10 cellular contexts compared by ENCODE assay signal in genomic region chr1:111192643-111193519, GRCh38. TPM values are rescaled to one million over a fixed set of nuclear protein-coding genes. Genes with fewer than 3 reads are reported as not detected.
DNase-seq lines count a peak whose midpoint lies in the region; ATAC-seq and TF ChIP-seq lines count a peak whose summit lies in the region.
"Had no signal": no experiment of that assay in that cellular context is flagged by ENCODE, and none has a peak within 500 bp of the region (broad histone marks: within the 10 kb centered on the region; RNA-seq: fewer than 3 reads in every experiment).

No MANE protein-coding gene starts in this region.

- H3K9me3 Mint-ChIP-seq in activated T-cell treated with anti-CD3 and anti-CD28 coated beads, Interleukin-2, amount 50 U/mL, for 72 hours, result no peaks in the 10 kb centered on the region
- H3K9me3 Mint-ChIP-seq in WTC11 (no peaks in the 10 kb centered on the region), H9 (no peaks in the 10 kb centered on the region)

- no peaks in the 10 kb centered on the region for H3K9me2 ChIP-seq in hepatocyte (replicated peaks; ENCODE audit: insufficient read depth)

- no peaks in the 10 kb centered on the region for H3K36me3 ChIP-seq in hepatocyte (replicated peaks; ENCODE audit: insufficient read depth, low read depth)
- peaks cover 0 to 18% (median 0%) of the 10 kb centered on the region in 3 donors for H3K36me3 ChIP-seq in tibial nerve

- H3K4me1 Mint-ChIP-seq in activated T-cell treated with anti-CD3 and anti-CD28 coated beads, Interleukin-2, amount 50 U/mL, for 72 hours (ENCODE audit: low read depth), result peaks cover 95% of the 10 kb centered on the region
- H3K4me1 Mint-ChIP-seq in WTC11, result peaks cover 12% of the 10 kb centered on the region
- H3K4me1 Mint-ChIP-seq in H9, result peaks cover 9 to 15% of the 10 kb centered on the region in 2 experiments; a peak in 3 of 4 replicates

- no peak overlapping the region for H2BK120ac ChIP-seq in H9 (ENCODE audit: low read depth, low read length, poor library complexity, severe bottlenecking)

- no peaks in the 10 kb centered on the region for H3K27me3 Mint-ChIP-seq in activated T-cell treated with anti-CD3 and anti-CD28 coated beads, Interleukin-2, amount 50 U/mL, for 72 hours (ENCODE audit: low read depth)
- H3K27me3 Mint-ChIP-seq in WTC11 (ENCODE audit: low read depth), result no peaks in the 10 kb centered on the region; the same call in 1 of the 2 replicates
- no peaks in the 10 kb centered on the region; the same call in 1 of the 2 replicates for H3K27me3 Mint-ChIP-seq in H9 (ENCODE audit: low read depth)

- no peak overlapping the region for H3K18ac ChIP-seq in H9 (ENCODE audit: insufficient read length, low read depth, low read length)

- peaks cover 43 to 83% of the 10 kb centered on the region in 2 donors for H3K36me3 Mint-ChIP-seq in activated T-cell treated with anti-CD3 and anti-CD28 coated beads, Interleukin-2, amount 50 U/mL, for 72 hours (ENCODE audit: insufficient read depth in 2 of 2)
- H3K36me3 Mint-ChIP-seq in WTC11 (peaks cover 4% of the 10 kb centered on the region), H9 (ENCODE audit: insufficient read depth in 1 of 3, low read depth in 3 of 3) (peaks cover 0 to 15% (median 3%) of the 10 kb centered on the region in 3 experiments; a peak in 3 of 7 replicates)

- H3K27ac Mint-ChIP-seq in activated T-cell treated with anti-CD3 and anti-CD28 coated beads, Interleukin-2, amount 50 U/mL, for 72 hours, result peak overlapping the region; percentile 99
- H3K27ac Mint-ChIP-seq in WTC11 (peak overlapping the region; percentile 82), H9 (peak overlapping the region in 1 of 3 experiments; percentile 81; a peak in 2 of 7 replicates)

- H3K9me3 ChIP-seq in hepatocyte (ENCODE audit: low read depth), result no peaks in the 10 kb centered on the region
- H3K9me3 ChIP-seq in tibial nerve, result no peaks in the 10 kb centered on the region
- no peaks in the 10 kb centered on the region for H3K9me3 ChIP-seq in H9 (ENCODE audit: control insufficient read depth, low read depth, low read length)

- ATAC-seq in activated T-cell treated with anti-CD3 and anti-CD28 coated beads, Interleukin-2, amount 50 U/mL, for 72 hours (replicated peaks in 1 of 2), result no peak
- ATAC-seq in WTC11, result no peak

- H3T11ph ChIP-seq in H9 (ENCODE audit: low read length), result no peak overlapping the region

- H2BK12ac ChIP-seq in H9 (ENCODE audit: insufficient read length, low read depth, low read length), result no peak overlapping the region

- no peak overlapping the region for H4K5ac ChIP-seq in H9 (ENCODE audit: insufficient read length, low read depth, low read length)

- H2AFZ ChIP-seq in hepatocyte (no peak overlapping the region), H9 (ENCODE audit: low read length) (no peak overlapping the region)

- H3K9ac ChIP-seq in H9 (ENCODE audit: extremely low read depth, insufficient read length, low read length), result no peak overlapping the region

- DNase-seq in activated T-cell treated with anti-CD3 and anti-CD28 coated beads, Interleukin-2, amount 50 U/mL, for 72 hours, result no peak
- DNase-seq in activated T-cell treated with anti-CD3 and anti-CD28 coated beads for 4 hours (no peak), WTC11 (ENCODE audit: low spot score) (no peak), hepatocyte (ENCODE audit: low spot score) (no peak), tibial nerve (ENCODE audit: low spot score in 2 of 2) (no peak), GM13976 (ENCODE audit: low spot score) (no peak), H9 (no peak), H4 (ENCODE audit: low spot score) (no peak)
- DNase-seq: activated gamma-delta T cell treated with Interleukin-2 at 50 U/mL for 16 hours had no signal

- peak overlapping the region; percentile 15 for H3K4me2 ChIP-seq in hepatocyte
- no peak overlapping the region for H3K4me2 ChIP-seq in H9 (ENCODE audit: insufficient read depth, insufficient read length, low read length)

- in situ Hi-C loops in GM13976 (cut with MboI; ENCODE audit: low sequenced_read_pairs, unreplicated experiment), result no loop called here

- H3K56ac ChIP-seq in H9 (ENCODE audit: insufficient read length, low read depth, low read length), result no peak overlapping the region

- CTCF ChIA-PET in WTC11 (lab: Charles Lee), result no interaction called here

- H3K79me2 ChIP-seq in hepatocyte, result no peaks in the 10 kb centered on the region
- no peaks in the 10 kb centered on the region for H3K79me2 ChIP-seq in H9 (ENCODE audit: insufficient read depth, low read length)

- H3K4me1 ChIP-seq in hepatocyte (ENCODE audit: insufficient read depth) (peaks cover 46% of the 10 kb centered on the region), tibial nerve (peaks cover 0 to 49% (median 26%) of the 10 kb centered on the region in 4 donors), H9 (ENCODE audit: insufficient read depth, low read length) (no peaks in the 10 kb centered on the region)

- peak overlapping the region; percentile 90 for H3K27ac ChIP-seq in hepatocyte
- peak overlapping the region in 3 of 4 donors; percentile 63 to 71 (median 66) for H3K27ac ChIP-seq in tibial nerve
- H3K27ac ChIP-seq in H9 (ENCODE audit: insufficient read length, low read depth, low read length), result no peak overlapping the region

- WGBS in hepatocyte (ENCODE audit: low lambda C conversion rate, missing lambda C conversion rate), result 48% methylated on average over 10 of the region's 10 CpGs
- 40 to 44% methylated on average over 10 of the region's 10 CpGs for WGBS in tibial nerve, 2 donors
- WGBS in H9 (ENCODE audit: extremely low coverage, insufficient read length, low lambda C conversion rate), result no CpG with 5 or more reads among the region's 10 CpGs

- H3K27me3 ChIP-seq in hepatocyte, result no peaks in the 10 kb centered on the region
- no peaks in the 10 kb centered on the region for H3K27me3 ChIP-seq in tibial nerve
- no peaks in the 10 kb centered on the region; the same call in 1 of the 2 replicates for H3K27me3 ChIP-seq in H9 (ENCODE audit: insufficient read depth, low read length)

- peak overlapping the region; percentile 93 to 98 for H3K4me3 Mint-ChIP-seq in activated T-cell treated with anti-CD3 and anti-CD28 coated beads, Interleukin-2, amount 50 U/mL, for 72 hours
- H3K4me3 Mint-ChIP-seq in WTC11 (no peak overlapping the region), H9 (no peak overlapping the region)

- POLR2A ChIA-PET in WTC11 (lab: Charles Lee), result no interaction called here

- no peak overlapping the region for H2AK5ac ChIP-seq in H9 (ENCODE audit: insufficient read length, low read length)

- no peaks in the 10 kb centered on the region for H3K79me1 ChIP-seq in H9 (ENCODE audit: insufficient read depth, low read depth, low read length, poor library complexity, severe bottlenecking)

- TF ChIP-seq CTCF in WTC11 (IDR thresholded peaks at IDR 0.05) (no peak), hepatocyte (IDR thresholded peaks at IDR 0.05; ENCODE audit: poor library complexity) (no peak), tibial nerve (IDR thresholded peaks at IDR 0.05) (no peak), GM13976 (IDR thresholded peaks at IDR 0.05; ENCODE audit: borderline replicate concordance, control extremely low read depth, extremely low read depth, insufficient read depth, missing control alignments) (no peak), H9 (conservative IDR thresholded peaks at IDR 0.05) (no peak)

- H3K4me3 ChIP-seq in hepatocyte (no peak overlapping the region), tibial nerve (no peak overlapping the region)

- no peak overlapping the region for H2BK20ac ChIP-seq in H9 (ENCODE audit: low read depth, low read length, poor library complexity, severe bottlenecking)

- no peak overlapping the region for H3K4ac ChIP-seq in H9 (ENCODE audit: low read depth, low read length)

- H2BK5ac ChIP-seq in H9 (ENCODE audit: insufficient read length, low read length), result no peak overlapping the region

- H4K8ac ChIP-seq in H9 (replicated peaks; ENCODE audit: insufficient read length, low read depth, low read length), result no peak overlapping the region

- no peak overlapping the region for H4K91ac ChIP-seq in H9 (ENCODE audit: insufficient read length, low read depth, low read length)

- no peak for TF ChIP-seq POLR2A in tibial nerve (IDR thresholded peaks at IDR 0.05)

- no peaks in the 10 kb centered on the region for H4K20me1 ChIP-seq in hepatocyte (ENCODE audit: insufficient read depth, poor library complexity, severe bottlenecking)
- no peaks in the 10 kb centered on the region for H4K20me1 ChIP-seq in H9 (ENCODE audit: control insufficient read depth, insufficient read depth, insufficient read length)

- TF ChIP-seq EP300 in tibial nerve (IDR thresholded peaks at IDR 0.05), result peak in 1 of 2 donors; percentile 24

- H3K14ac ChIP-seq in H9 (ENCODE audit: insufficient read depth, low read length), result no peak overlapping the region

- no peak overlapping the region for H2BK15ac ChIP-seq in H9 (ENCODE audit: low read depth, low read length)

- H3K23ac ChIP-seq in H9 (ENCODE audit: insufficient read length, low read depth, low read length), result no peak overlapping the region

- H3K23me2 ChIP-seq in H9 (ENCODE audit: insufficient read length, low read depth, low read length, poor library complexity, severe bottlenecking), result no peaks in the 10 kb centered on the region

RNA-seq across cellular contexts. Expression of gene DENND2D, which starts 7.6 kb away (rescaled TPM):
- total RNA-seq in activated T-cell treated with anti-CD3 and anti-CD28 coated beads, Interleukin-2, amount 50 U/mL, for 72 hours, result 100 to 1,000 TPM; 134 to 165 TPM
- total RNA-seq in WTC11 (2021) (2.1 to 2.9 TPM (median 2.2 TPM) in 3 replicates), hepatocyte (7.3 and 7.6 TPM in 2 replicates), tibial nerve (10 to 100 TPM in 1 of 4 donors, 1 to 10 TPM in 3; 4.8 to 21.6 (median 8.2) TPM), H9 (2021) (0.11 and 0.29 TPM in 2 replicates)
- polyA plus RNA-seq in hepatocyte, result 8.3 and 14.3 TPM in 2 replicates
- total RNA-seq in H4 (2014; rRNA removed; shearing (Covaris generic)), result 1.5 and 3.0 TPM in 2 replicates

RNA-seq across cellular contexts. Expression of gene CHI3L2, which starts 34.6 kb away (rescaled TPM):
- total RNA-seq in activated T-cell treated with anti-CD3 and anti-CD28 coated beads, Interleukin-2, amount 50 U/mL, for 72 hours, result 10 to 100 TPM in 1 of 2 donors, 1 to 10 TPM in 1; 9.0 to 10.6 TPM
- total RNA-seq in WTC11 (2021), result 0.41 to 0.61 TPM (median 0.41 TPM) in 3 replicates
- 2.4 and 5.7 TPM in 2 replicates for total RNA-seq in hepatocyte
- 0.24 and 3.9 TPM in 2 replicates for polyA plus RNA-seq in hepatocyte
- 10 to 100 TPM in 1 of 4 donors, 1 to 10 TPM in 3; 2.5 to 37.2 (median 6.1) TPM for total RNA-seq in tibial nerve
- not detected in 2 replicates for total RNA-seq in H9 (2021)
- total RNA-seq in H4 (2014; rRNA removed; shearing (Covaris generic)), result not detected in 2 replicates
- total RNA-seq: HT-29 had no signal

RNA-seq across cellular contexts. Expression of gene CEPT1, which starts 52.9 kb away (rescaled TPM):
- 10 to 100 TPM; 44.5 to 50.4 TPM for total RNA-seq in activated T-cell treated with anti-CD3 and anti-CD28 coated beads, Interleukin-2, amount 50 U/mL, for 72 hours
- total RNA-seq in WTC11 (2021) (29.3 to 38.1 TPM (median 33.8 TPM) in 3 replicates), hepatocyte (49.0 and 51.7 TPM in 2 replicates), tibial nerve (10 to 100 TPM; 30.3 to 37.8 (median 32.8) TPM), H9 (2021) (33.0 and 33.7 TPM in 2 replicates)
- 22.3 and 24.2 TPM in 2 replicates for polyA plus RNA-seq in hepatocyte
- total RNA-seq in H4 (2014; rRNA removed; shearing (Covaris generic)), result 43.6 and 47.4 TPM in 2 replicates

RNA-seq across cellular contexts. Expression of gene DRAM2, which starts 53.0 kb away (rescaled TPM):
- total RNA-seq in activated T-cell treated with anti-CD3 and anti-CD28 coated beads, Interleukin-2, amount 50 U/mL, for 72 hours, result 10 to 100 TPM; 73.3 to 89.4 TPM
- total RNA-seq in WTC11 (2021) (34.3 to 43.8 TPM (median 37.7 TPM) in 3 replicates), hepatocyte (67.6 and 96.1 TPM in 2 replicates), tibial nerve (10 to 100 TPM; 30.3 to 64.3 (median 37.6) TPM), H9 (2021) (33.6 and 34.4 TPM in 2 replicates)
- 56.7 and 67.1 TPM in 2 replicates for polyA plus RNA-seq in hepatocyte
- total RNA-seq in H4 (2014; rRNA removed; shearing (Covaris generic)), result 34.0 and 36.1 TPM in 2 replicates

Comparison
In these comparisons a context has a peak if more than half of its experiments do, and no peak if none do; other contexts are left out.
1. H3K4me3 Mint-ChIP-seq: peak in activated T-cell treated with anti-CD3 and anti-CD28 coated beads, Interleukin-2, amount 50 U/mL, for 72 hours (2 of 2); none in WTC11 (single experiment) and H9 (0 of 2).
2. RNA of gene DENND2D, which starts 7.6 kb away (total RNA-seq): 134 to 165 TPM in activated T-cell treated with anti-CD3 and anti-CD28 coated beads, Interleukin-2, amount 50 U/mL, for 72 hours; 4.8 to 21.6 TPM in tibial nerve, 7.3 to 7.6 TPM in hepatocyte, 2.1 to 2.9 TPM in WTC11, 1.5 to 3.0 TPM in H4 and 0.11 to 0.29 TPM in H9; every median in the first group is over 4 times any median in the second.